In the genomic region with DNA sequence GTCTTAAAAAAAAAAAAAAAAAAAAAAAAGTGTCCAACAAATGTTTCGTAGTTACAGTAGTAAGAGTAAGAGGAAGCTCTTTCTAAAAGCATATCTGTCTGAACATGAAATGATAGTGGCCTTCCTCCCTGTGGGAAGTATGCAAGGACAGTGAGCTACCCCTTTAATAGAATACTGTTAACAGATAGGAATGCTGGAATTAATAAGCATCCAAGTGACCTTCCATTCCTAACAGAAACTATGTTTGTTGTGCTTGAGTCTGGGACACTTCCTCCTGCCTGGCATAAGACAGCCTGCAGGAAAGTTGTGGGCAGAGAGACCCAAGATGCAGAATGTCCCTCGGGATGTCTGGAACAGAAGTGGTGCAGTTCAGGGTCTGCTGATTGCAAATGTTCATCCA, we compare ENCODE assay signal across 15 cellular contexts. TPM values are rescaled to one million over a fixed set of nuclear protein-coding genes. Genes with fewer than 3 reads are reported as not detected.
A peak's percentile ranks its signal among the peaks of the same experiment; 100 is the strongest.
DNase-seq lines count a peak whose midpoint lies in the region; ATAC-seq, FAIRE-seq and TF ChIP-seq lines count a peak whose summit lies in the region.
"Not testable (repeated sequence)": the region's sequence is repeated elsewhere in the genome, so short reads cannot be mapped to it uniquely, and the experiment has no call there.
"Had no signal": no experiment of that assay in that cellular context is flagged by ENCODE, and none has a peak within 500 bp of the region (broad histone marks: within the 10 kb centered on the region; RNA-seq: fewer than 3 reads in every experiment).

No MANE protein-coding gene starts in this region.

- TF ChIP-seq CTCF in C4-2B (conservative IDR thresholded peaks at IDR 0.05); GM12878 (IDR thresholded peaks at IDR 0.05 in 2 of 3, conservative IDR thresholded peaks at IDR 0.05 in 1 of 3; ENCODE audit: control insufficient read depth in 2 of 3, extremely low read depth in 1 of 3, insufficient read depth in 1 of 3, low read depth in 3 of 3, low read length in 3 of 3); esophagus muscularis mucosa (IDR thresholded peaks at IDR 0.05); nephron (IDR thresholded peaks at IDR 0.05; ENCODE audit: unreplicated experiment in 3 of 3); sigmoid colon (IDR thresholded peaks at IDR 0.05); tibial artery (IDR thresholded peaks at IDR 0.05): not testable (repeated sequence)

- TF ChIP-seq POLR2A in GM12878 (IDR thresholded peaks at IDR 0.05; ENCODE audit: low read depth, low read length); esophagus muscularis mucosa (IDR thresholded peaks at IDR 0.05; ENCODE audit: low read depth); sigmoid colon (IDR thresholded peaks at IDR 0.05): not testable (repeated sequence)

- H2AFZ ChIP-seq in GM12878 (ENCODE audit: control insufficient read depth, low read depth, low read length): not testable (repeated sequence)

- in situ Hi-C loops in GM12878 (cut with MboI): not testable (repeated sequence)

- H3K9me3 Mint-ChIP-seq in nephron: not testable (repeated sequence)

- WGBS in GM12878 (ENCODE audit: insufficient coverage, insufficient replicate concordance, low lambda C conversion rate, missing lambda C conversion rate): 0% methylated on average over 1 of the region's 2 CpGs
- WGBS in esophagus muscularis mucosa: 0% methylated on average over 1 of the region's 2 CpGs
- WGBS in sigmoid colon, 2 donors: 60 to 67% methylated on average over 1 of the region's 2 CpGs
- WGBS in aorta, 2 donors: 0 to 10% methylated on average over 1 to 2 of the region's 2 CpGs

- peak overlapping the region; percentile 43; the same call in 1 of the 2 replicates for H3K27ac ChIP-seq in C4-2B
- H3K27ac ChIP-seq in GM12878 (ENCODE audit: control insufficient read depth, insufficient read depth): not testable (repeated sequence)
- H3K27ac ChIP-seq in esophagus muscularis mucosa (replicated peaks in 1 of 4): peak overlapping the region in 3 of 4 donors; percentile 68 to 77 (median 73)
- H3K27ac ChIP-seq in sigmoid colon: peak overlapping the region in 3 of 4 donors; percentile 67 to 80 (median 71)
- peak overlapping the region; percentile 73 to 74 for H3K27ac ChIP-seq in tibial artery
- peak overlapping the region in 1 of 2 donors; percentile 51 for H3K27ac ChIP-seq in aorta (ENCODE audit: low read depth in 1 of 2, low read length in 2 of 2)

- not testable (repeated sequence) for H3K36me3 ChIP-seq in GM12878 (ENCODE audit: control insufficient read depth in 2 of 2, insufficient read depth in 2 of 2, low read length in 1 of 2); esophagus muscularis mucosa; sigmoid colon; tibial artery; aorta (ENCODE audit: control insufficient read depth in 1 of 2, insufficient read depth in 2 of 2, low read length in 1 of 2)

- H3K27me3 ChIP-seq in GM12878 (replicated peaks in 1 of 2; ENCODE audit: control insufficient read depth in 2 of 2, insufficient read depth in 2 of 2, low read length in 1 of 2); esophagus muscularis mucosa; sigmoid colon; tibial artery; aorta (ENCODE audit: control insufficient read depth in 1 of 2, insufficient read depth in 2 of 2, low read length in 1 of 2): not testable (repeated sequence)

- peak overlapping the region in 2 of 3 experiments; percentile 51 to 99 for H3K27ac Mint-ChIP-seq in nephron

- not testable (repeated sequence) for H3K4me3 ChIP-seq in GM12878; esophagus muscularis mucosa; sigmoid colon; tibial artery; aorta (ENCODE audit: low read length in 2 of 2)

- FAIRE-seq in GM12878 (lab: Jason Lieb, UNC): peak; percentile 31

- H3K9me3 ChIP-seq in GM12878 (replicated peaks; ENCODE audit: control insufficient read depth, insufficient read depth, low read length); esophagus muscularis mucosa; sigmoid colon; tibial artery; aorta (ENCODE audit: control insufficient read depth, low read length): not testable (repeated sequence)

- ATAC-seq in GM12878: not testable (repeated sequence)
- ATAC-seq in left lobe of liver (peak; percentile 1), aorta (ENCODE audit: low FRiP score) (peak; percentile 40)

- not testable (repeated sequence) for DNase-seq in GM12878 (ENCODE audit: low read depth, low spot score); esophagus muscularis mucosa (ENCODE audit: extremely low spot score); left lobe of liver (ENCODE audit: low spot score); sigmoid colon; tibial artery; aorta

- not testable (repeated sequence) for BruUV-seq in GM12878 (replicated peaks; lab: Mats Ljungman, UMichigan)

- not testable (repeated sequence) for H3K36me3 Mint-ChIP-seq in nephron (ENCODE audit: low read depth)

- H3K27me3 Mint-ChIP-seq in nephron (ENCODE audit: low read depth): not testable (repeated sequence)

- H4K20me1 ChIP-seq in GM12878 (ENCODE audit: control insufficient read depth, insufficient read depth): not testable (repeated sequence)

- RAD21 ChIA-PET in GM12878 (lab: Charles Lee; ENCODE audit: unreplicated experiment): not testable (repeated sequence)

- H3K79me2 ChIP-seq in GM12878 (ENCODE audit: control insufficient read depth, insufficient read depth, low read length): not testable (repeated sequence)

- H3K9ac ChIP-seq in GM12878 (ENCODE audit: control insufficient read depth, insufficient read depth, low read length): not testable (repeated sequence)

- TF ChIP-seq EP300 in GM12878 (IDR thresholded peaks at IDR 0.05; ENCODE audit: borderline replicate concordance in 1 of 2, control insufficient read depth in 1 of 2, low read depth in 2 of 2, low read length in 2 of 2); esophagus muscularis mucosa (IDR thresholded peaks at IDR 0.05); sigmoid colon (IDR thresholded peaks at IDR 0.05): not testable (repeated sequence)

- not testable (repeated sequence) for H3K4me2 ChIP-seq in GM12878 (ENCODE audit: control insufficient read depth, insufficient read depth)

- POLR2A ChIA-PET in GM12878 (lab: Charles Lee): not testable (repeated sequence)

- peaks cover 27% of the 10 kb centered on the region for H3K4me1 Mint-ChIP-seq in nephron

- TF ChIP-seq RAD21 in GM12878 (IDR thresholded peaks at IDR 0.05; ENCODE audit: insufficient read depth, low read depth, low read length): not testable (repeated sequence)

- not testable (repeated sequence) for H3K4me3 Mint-ChIP-seq in nephron

- H3K4me1 ChIP-seq in GM12878 (ENCODE audit: control insufficient read depth, insufficient read depth, low read length); aorta (ENCODE audit: control insufficient read depth in 1 of 2, insufficient read depth in 2 of 2, low read length in 2 of 2): not testable (repeated sequence)
- H3K4me1 ChIP-seq in esophagus muscularis mucosa (peaks cover 0 to 33% (median 13%) of the 10 kb centered on the region in 4 donors), sigmoid colon (peaks cover 0 to 20% (median 11%) of the 10 kb centered on the region in 4 donors), tibial artery (peaks cover 0 to 42% (median 2%) of the 10 kb centered on the region in 4 donors)

- SMC1A ChIA-PET in GM12878 (lab: Charles Lee; ENCODE audit: uncharacterized antibody, unreplicated experiment): not testable (repeated sequence)

- intact Hi-C loops in GM12878 (cut with micrococcal nuclease; ENCODE audit: unreplicated experiment); esophagus muscularis mucosa (cut with DNase I); tibial artery (cut with DNase I; ENCODE audit: low total_unique reads): not testable (repeated sequence)
- intact Hi-C loops in sigmoid colon (cut with DNase I): loop anchor here (10.0 kb wide), 1 partner anchor 266 kb away; no protein-coding TSS in a partner anchor
- intact Hi-C loops in aorta (cut with DNase I): loop anchor here in 1 of 2 donors (10.0 kb wide), 1 partner anchor 146 kb away; no protein-coding TSS in a partner anchor

- CTCF ChIA-PET in GM12878 (lab: Yijun Ruan, JAX): not testable (repeated sequence)

RNA-seq across cellular contexts. Expression of gene ACSM2A, which starts 12.4 kb away (rescaled TPM):
- not detected in 2 replicates for total RNA-seq in GM12878 (2013; cell fraction: nucleolus; rRNA removed)
- not detected in 2 replicates for total RNA-seq in GM12878 (2014; rRNA removed)
- not detected in 2 replicates for total RNA-seq in GM12878 (2014; rRNA removed; fragmentation: Illumina TruSeq; extraction: Trizol)
- total RNA-seq in GM12878 (2021): 0.21 TPM in 1 of 2 replicates, not detected in the other
- polyA plus RNA-seq in GM12878 (2011; ENCODE audit: low read depth): not detected
- polyA plus RNA-seq in GM12878 (2011; rRNA removed): not detected in 2 replicates
- polyA plus RNA-seq in GM12878 (2011; cell fraction: cytosol; rRNA removed): not detected in 2 replicates
- not detected in 2 replicates for polyA plus RNA-seq in GM12878 (2011; cell fraction: nucleus; rRNA removed)
- polyA plus RNA-seq in GM12878 (2012): not detected in 2 replicates
- not detected in 2 replicates for polyA plus RNA-seq in GM12878 (2014; fragmentation: Illumina TruSeq; extraction: Trizol)
- not detected for polyA plus RNA-seq in GM12878 (2014; fragmentation: Nextera tagmentation; extraction: Ambion mirVana)
- polyA plus RNA-seq in GM12878 (2014; rRNA removed): not detected in 2 replicates
- polyA plus RNA-seq in GM12878 (2016; fragmentation: Nextera tagmentation; extraction: Ambion mirVana): not detected
- polyA minus RNA-seq in GM12878 (2011; rRNA and poly(A)+ RNA removed): not detected in 2 replicates
- polyA minus RNA-seq in GM12878 (2011; cell fraction: cytosol; rRNA and poly(A)+ RNA removed): not detected in 2 replicates
- not detected in 2 replicates for polyA minus RNA-seq in GM12878 (2011; cell fraction: nucleus; rRNA and poly(A)+ RNA removed)
- 1 to 10 TPM in 1 of 4 donors, not detected in 3; 1.3 TPM for total RNA-seq in esophagus muscularis mucosa
- 359 TPM for total RNA-seq in left lobe of liver
- total RNA-seq in sigmoid colon: under 1 TPM in 1 of 4 donors, not detected in 3; 0.49 TPM
- polyA plus RNA-seq in sigmoid colon: 1 to 10 TPM in 1 of 3 donors, under 1 TPM in 1, not detected in 1; 0.06 to 1.2 TPM
- not detected for total RNA-seq in aorta
- not detected for polyA plus RNA-seq in aorta
- total RNA-seq: CD4-positive, alpha-beta memory T cell; Daoy; GM23338; HT-29 had no signal
- polyA plus RNA-seq: A549; BJ; CD14-positive monocyte; CD4-positive, alpha-beta memory T cell; GM23338 had no signal

RNA-seq across cellular contexts. Expression of gene ACSM5, which starts 29.6 kb away (rescaled TPM):
- total RNA-seq in GM12878 (2013; cell fraction: nucleolus; rRNA removed): not detected in 2 replicates
- total RNA-seq in GM12878 (2014; rRNA removed): 0.28 and 0.38 TPM in 2 replicates
- 0.31 TPM in 1 of 2 replicates, not detected in the other for total RNA-seq in GM12878 (2014; rRNA removed; fragmentation: Illumina TruSeq; extraction: Trizol)
- 0.26 and 0.45 TPM in 2 replicates for total RNA-seq in GM12878 (2021)
- not detected for polyA plus RNA-seq in GM12878 (2011; ENCODE audit: low read depth)
- not detected in 2 replicates for polyA plus RNA-seq in GM12878 (2011; rRNA removed)
- polyA plus RNA-seq in GM12878 (2011; cell fraction: cytosol; rRNA removed): not detected in 2 replicates
- polyA plus RNA-seq in GM12878 (2011; cell fraction: nucleus; rRNA removed): not detected in 2 replicates
- not detected in 2 replicates for polyA plus RNA-seq in GM12878 (2012)
- 0.07 TPM in 1 of 2 replicates, not detected in the other for polyA plus RNA-seq in GM12878 (2014; fragmentation: Illumina TruSeq; extraction: Trizol)
- under 1 TPM in 1 of 2 experiments, not detected in 1; 0.20 TPM for polyA plus RNA-seq in GM12878 (2014; fragmentation: Nextera tagmentation; extraction: Ambion mirVana)
- polyA plus RNA-seq in GM12878 (2014; rRNA removed): 0.11 and 0.14 TPM in 2 replicates
- polyA plus RNA-seq in GM12878 (2016; fragmentation: Nextera tagmentation; extraction: Ambion mirVana): under 1 TPM in 1 of 2 experiments, not detected in 1; 0.54 TPM
- polyA minus RNA-seq in GM12878 (2011; rRNA and poly(A)+ RNA removed): not detected in 2 replicates
- not detected in 2 replicates for polyA minus RNA-seq in GM12878 (2011; cell fraction: cytosol; rRNA and poly(A)+ RNA removed)
- polyA minus RNA-seq in GM12878 (2011; cell fraction: nucleus; rRNA and poly(A)+ RNA removed): not detected in 2 replicates
- total RNA-seq in esophagus muscularis mucosa: 1 to 10 TPM; 1.6 to 6.1 (median 3.7) TPM
- 228 TPM for total RNA-seq in left lobe of liver
- total RNA-seq in sigmoid colon: 10 to 100 TPM in 1 of 4 donors, 1 to 10 TPM in 3; 2.8 to 11.4 (median 4.0) TPM
- polyA plus RNA-seq in sigmoid colon: 1 to 10 TPM in 2 of 3 donors, under 1 TPM in 1; 0.69 to 4.2 (median 1.3) TPM
- total RNA-seq in aorta: 1 to 10 TPM; 2.6 to 5.8 TPM
- 1 to 10 TPM; 1.6 to 9.4 TPM for polyA plus RNA-seq in aorta
- total RNA-seq: CD4-positive, alpha-beta memory T cell; GM23338; HT-29 had no signal
- polyA plus RNA-seq: A549; BJ; CD4-positive, alpha-beta memory T cell; GM23338 had no signal

RNA-seq across cellular contexts. Expression of gene PDILT, which starts 34.4 kb away (rescaled TPM):
- total RNA-seq in GM12878 (2013; cell fraction: nucleolus; rRNA removed): not detected in 2 replicates
- total RNA-seq in GM12878 (2014; rRNA removed) (not detected in 2 replicates), GM12878 (2014; rRNA removed; fragmentation: Illumina TruSeq; extraction: Trizol) (not detected in 2 replicates), GM12878 (2021) (not detected in 2 replicates), esophagus muscularis mucosa (not detected), left lobe of liver (not detected), sigmoid colon (not detected), aorta (not detected)
- polyA plus RNA-seq in GM12878 (2011; ENCODE audit: low read depth): not detected
- polyA plus RNA-seq in GM12878 (2011; rRNA removed) (not detected in 2 replicates), GM12878 (2014; fragmentation: Illumina TruSeq; extraction: Trizol) (not detected in 2 replicates), GM12878 (2014; fragmentation: Nextera tagmentation; extraction: Ambion mirVana) (not detected), GM12878 (2014; rRNA removed) (not detected in 2 replicates), GM12878 (2016; fragmentation: Nextera tagmentation; extraction: Ambion mirVana) (not detected), sigmoid colon (not detected), aorta (not detected)
- not detected in 2 replicates for polyA plus RNA-seq in GM12878 (2011; cell fraction: cytosol; rRNA removed)
- polyA plus RNA-seq in GM12878 (2011; cell fraction: nucleus; rRNA removed): not detected in 2 replicates
- not detected in 2 replicates for polyA plus RNA-seq in GM12878 (2012)
- not detected in 2 replicates for polyA minus RNA-seq in GM12878 (2011; rRNA and poly(A)+ RNA removed)
- polyA minus RNA-seq in GM12878 (2011; cell fraction: cytosol; rRNA and poly(A)+ RNA removed): not detected in 2 replicates
- polyA minus RNA-seq in GM12878 (2011; cell fraction: nucleus; rRNA and poly(A)+ RNA removed): not detected in 2 replicates
- total RNA-seq: CD4-positive, alpha-beta memory T cell; Daoy; GM23338; HT-29 had no signal
- polyA plus RNA-seq: A549; BJ; CD14-positive monocyte; CD4-positive, alpha-beta memory T cell; GM23338 had no signal

Comparison
In these comparisons a context has a peak if more than half of its experiments do, and no peak if none do; other contexts are left out.
1. RNA of gene ACSM2A, which starts 12.4 kb away (total RNA-seq): 359 TPM in left lobe of liver (single experiment); 0.21 TPM in GM12878, 1.3 TPM in esophagus muscularis mucosa, 0.49 TPM in sigmoid colon and not detected in aorta; every median in the first group is over 100 times any median in the second.
2. RNA of gene ACSM5, which starts 29.6 kb away (total RNA-seq): 228 TPM in left lobe of liver (single experiment); 2.6 to 5.8 TPM in aorta, 2.8 to 11.4 TPM in sigmoid colon, 1.6 to 6.1 TPM in esophagus muscularis mucosa and 0.26 to 0.45 TPM in GM12878; every median in the first group is over 10 times any median in the second.